25 cellular contexts compared by ENCODE assay signal in genomic region chr1:30788580-30789387, GRCh38. TPM values are rescaled to one million over a fixed set of nuclear protein-coding genes. Genes with fewer than 3 reads are reported as not detected.
DNase-seq lines count a peak whose midpoint lies in the region; ATAC-seq, FAIRE-seq and TF ChIP-seq lines count a peak whose summit lies in the region.
"Had no signal": no experiment of that assay in that cellular context is flagged by ENCODE, and none has a peak within 500 bp of the region (broad histone marks: within the 10 kb centered on the region; RNA-seq: fewer than 3 reads in every experiment).

No MANE protein-coding gene starts in this region.

- H3K27me3 ChIP-seq in left ventricle myocardium inferior (ENCODE audit: low read depth) = peaks cover 33% of the 10 kb centered on the region
- no peaks in the 10 kb centered on the region for H3K27me3 ChIP-seq in neuronal stem cell (ENCODE audit: control insufficient read depth in 3 of 3, insufficient read depth in 3 of 3, low read depth in 1 of 3, low read length in 3 of 3)

- peak overlapping the region; percentile 1 for H3K23ac ChIP-seq in neuronal stem cell (ENCODE audit: low read depth, low read length, poor library complexity)

- peak overlapping the region; percentile 28 for H2AK5ac ChIP-seq in neuronal stem cell (ENCODE audit: low read depth, low read length)

- no CpG with 5 or more reads among the region's 9 CpGs for WGBS in neuronal stem cell (ENCODE audit: extremely low coverage in 2 of 2, insufficient read length in 2 of 2, insufficient replicate concordance in 1 of 2), 2 donors

- FAIRE-seq in urothelium cell line (lab: Jason Lieb, UNC) = peak; percentile 71
- FAIRE-seq: colon, D721Med, endothelial cell of umbilical vein, frontal cortex had no signal

- no peaks in the 10 kb centered on the region for H3K79me1 ChIP-seq in neuronal stem cell (ENCODE audit: low read depth, low read length)

- peak; percentile 19 for DNase-seq in Right ventricle myocardium superior
- no peak for DNase-seq in left ventricle myocardium inferior
- peak; percentile 51 for DNase-seq in fibroblast of mammary gland (ENCODE audit: low read depth)
- no peak for DNase-seq in neuronal stem cell (ENCODE audit: low spot score)
- DNase-seq in urothelium cell line (ENCODE audit: low spot score) = no peak
- no peak for DNase-seq in kidney glomerular epithelial cell (lab: John Stamatoyannopoulos, UW)
- no peak for DNase-seq in OCI-M1 (lab: John Stamatoyannopoulos, UW)
- no peak for DNase-seq in activated CD4-positive, alpha-beta T cell treated with anti-CD3 and anti-CD28 coated beads for 1 hour
- DNase-seq: activated CD4-positive, alpha-beta T cell treated with anti-CD3 and anti-CD28 coated beads, Interleukin-2, amount 10 ng/mL, durations not matched to agents 24 days and 14 days; activated CD8-positive, alpha-beta memory T cell treated with anti-CD3 and anti-CD28 coated beads, Interleukin-2, amount 50 U/mL, for 4 hours; activated naive CD4-positive, alpha-beta T cell; GDM1; NCI-H1417; NCI-H774; stimulated activated CD4-positive, alpha-beta T cell treated with anti-CD3 and anti-CD28 coated beads, Interleukin-4, amount 100 ng/mL, for 4 hours had no signal

- no peak overlapping the region for H2AFZ ChIP-seq in neuronal stem cell (ENCODE audit: low read length)
- H2AFZ ChIP-seq: parathyroid adenoma had no signal

- peak overlapping the region; percentile 1 for H4K91ac ChIP-seq in neuronal stem cell (ENCODE audit: low read depth, low read length, poor library complexity)

- H3K9me3 ChIP-seq in left ventricle myocardium inferior (replicated peaks) (no peaks in the 10 kb centered on the region), neuronal stem cell (replicated peaks in 1 of 2; ENCODE audit: control insufficient read depth in 2 of 2, insufficient read depth in 1 of 2, low read depth in 1 of 2, low read length in 2 of 2) (no peaks in the 10 kb centered on the region)
- H3K9me3 ChIP-seq: BLaER1 treated with 17β-estradiol and CSF1 and Interleukin-3, amounts not matched to agents 10 nM and 100 nM; thoracic aorta had no signal

- H3K4me1 ChIP-seq in left ventricle myocardium inferior (peaks cover 19% of the 10 kb centered on the region), neuronal stem cell (ENCODE audit: control insufficient read depth in 2 of 2, insufficient read depth in 1 of 2, low read depth in 1 of 2, low read length in 2 of 2) (peaks cover 14 to 25% of the 10 kb centered on the region in 2 donors)
- H3K4me1 ChIP-seq: parathyroid adenoma had no signal

- H3K4ac ChIP-seq in neuronal stem cell (ENCODE audit: low read length) = no peak overlapping the region

- H2BK5ac ChIP-seq in neuronal stem cell (ENCODE audit: low read length) = no peak overlapping the region

- H2BK120ac ChIP-seq in neuronal stem cell (ENCODE audit: low read depth, low read length) = no peak overlapping the region

- intact Hi-C loops in Right ventricle myocardium superior (cut with DNase I) (no loop called here), left ventricle myocardium inferior (cut with micrococcal nuclease) (no loop called here)

- H2BK15ac ChIP-seq in neuronal stem cell (ENCODE audit: low read length) = no peak overlapping the region

- peak; percentile 21 for ATAC-seq in Right ventricle myocardium superior (ENCODE audit: poor library complexity)
- ATAC-seq: Panc1 had no signal

- no peak overlapping the region for H3K9ac ChIP-seq in neuronal stem cell (ENCODE audit: low read depth, low read length, poor library complexity)
- H3K9ac ChIP-seq: BLaER1 treated with 17β-estradiol and CSF1 and Interleukin-3, amounts not matched to agents 10 nM and 100 nM; parathyroid adenoma had no signal

- H4K8ac ChIP-seq in neuronal stem cell (ENCODE audit: low read depth, low read length) = no peak overlapping the region

- no peak overlapping the region for H3K4me2 ChIP-seq in neuronal stem cell (ENCODE audit: insufficient read depth, low read length, poor library complexity, severe bottlenecking)

- H2BK12ac ChIP-seq in neuronal stem cell (ENCODE audit: low read length) = peak overlapping the region; percentile 59

- H3K14ac ChIP-seq in neuronal stem cell (ENCODE audit: low read length) = peak overlapping the region; percentile 42

- H3K4me3 ChIP-seq in left ventricle myocardium inferior (no peak overlapping the region), fibroblast of mammary gland (ENCODE audit: control insufficient read depth, low read depth, low read length) (no peak overlapping the region), neuronal stem cell (ENCODE audit: low read length in 2 of 2) (no peak overlapping the region)
- H3K4me3 ChIP-seq: BLaER1 treated with 17β-estradiol and CSF1 and Interleukin-3, amounts not matched to agents 10 nM and 100 nM; skin epidermis; thoracic aorta had no signal

- no peak overlapping the region for H3K27ac ChIP-seq in left ventricle myocardium inferior (replicated peaks)
- no peak overlapping the region for H3K27ac ChIP-seq in neuronal stem cell (replicated peaks; ENCODE audit: low read length)
- H3K27ac ChIP-seq: BLaER1 treated with 17β-estradiol and CSF1 and Interleukin-3, amounts not matched to agents 10 nM and 100 nM; parathyroid adenoma; thoracic aorta had no signal

- H3K18ac ChIP-seq in neuronal stem cell (ENCODE audit: low read length) = peak overlapping the region; percentile 0

- H3K36me3 ChIP-seq in left ventricle myocardium inferior (no peaks in the 10 kb centered on the region), neuronal stem cell (replicated peaks in 1 of 2; ENCODE audit: control insufficient read depth in 2 of 2, insufficient read depth in 2 of 2, low read length in 2 of 2) (no peaks in the 10 kb centered on the region)
- H3K36me3 ChIP-seq: BLaER1 treated with 17β-estradiol and CSF1 and Interleukin-3, amounts not matched to agents 10 nM and 100 nM; thoracic aorta had no signal

- TF ChIP-seq CTCF in left ventricle myocardium inferior (IDR thresholded peaks at IDR 0.05; ENCODE audit: borderline replicate concordance) (no peak), fibroblast of mammary gland (conservative IDR thresholded peaks at IDR 0.05; ENCODE audit: control insufficient read depth, insufficient read depth, low read depth, low read length) (no peak)

RNA-seq across cellular contexts. Expression of gene LAPTM5, which starts 31.2 kb away (rescaled TPM):
- total RNA-seq in Right ventricle myocardium superior (19.5 TPM), left ventricle myocardium inferior (18.8 TPM)
- 0.15 TPM for polyA plus RNA-seq in neuronal stem cell (2013, experiment 1 of 2)
- 0.10 TPM for polyA plus RNA-seq in neuronal stem cell (2013, experiment 2 of 2)
- total RNA-seq: A172 had no signal

Comparison
In these comparisons a context has a peak if more than half of its experiments do, and no peak if none do; other contexts are left out.
1. DNase-seq: peak in Right ventricle myocardium superior (single experiment) and fibroblast of mammary gland (single experiment); none in left ventricle myocardium inferior (single experiment), neuronal stem cell (single experiment), urothelium cell line (single experiment), kidney glomerular epithelial cell (single experiment), OCI-M1 (single experiment) and activated CD4-positive, alpha-beta T cell treated with anti-CD3 and anti-CD28 coated beads for 1 hour (single experiment).